In the genomic region with DNA sequence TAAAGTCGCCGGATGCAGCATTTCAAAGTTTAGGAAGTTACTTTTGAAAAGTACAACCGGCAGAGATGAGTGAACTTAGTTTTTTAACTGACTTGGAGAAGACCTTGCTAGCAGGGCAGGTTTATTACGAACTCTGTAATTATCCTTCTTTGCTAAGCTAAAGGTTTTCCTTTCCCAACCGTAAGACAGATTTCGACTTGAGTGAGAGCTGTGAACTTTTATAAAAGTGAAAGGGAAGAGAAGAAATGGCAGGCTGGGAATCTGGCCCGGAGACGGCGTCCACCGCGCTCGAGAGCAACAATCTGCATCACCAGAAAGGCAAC, we compare ENCODE assay signal across 8 cellular contexts. TPM values are rescaled to one million over a fixed set of nuclear protein-coding genes. Genes with fewer than 3 reads are reported as not detected.
DNase-seq lines count a peak whose midpoint lies in the region; ATAC-seq, FAIRE-seq and TF ChIP-seq lines count a peak whose summit lies in the region.

No MANE protein-coding gene starts in this region.

- no peak for DNase-seq in K562 (ENCODE audit: extremely low read depth in 1 of 4, low spot score in 3 of 4)
- no peak for DNase-seq in activated CD4-positive, CD25-positive, alpha-beta regulatory T cell treated with anti-CD3 and anti-CD28 coated beads, Interleukin-2, amount 50 U/mL, for 72 hours
- DNase-seq in anterior cingulate cortex (lab: John Stamatoyannopoulos, UW), result no peak
- DNase-seq in mucosa of gallbladder (ENCODE audit: low spot score), result no peak
- no peak for DNase-seq in cerebellum (ENCODE audit: low spot score)

- intact Hi-C loops in K562 (cut with micrococcal nuclease), result loop anchor here (5.0 kb wide), 3 partner anchors 69 to 214 kb away; no protein-coding TSS in a partner anchor

- 7% methylated on average over 12 of the region's 12 CpGs for WGBS in K562 (ENCODE audit: insufficient coverage, low coverage, missing lambda C conversion rate)
- 57 to 65% methylated on average over 4 to 7 of the region's 12 CpGs for WGBS in mesodermal cell (ENCODE audit: insufficient coverage in 2 of 2), 2 experiments

- H3K9me3 ChIP-seq in BLaER1 (peaks cover 11% of the 10 kb centered on the region; the same call in 1 of the 2 replicates), K562 (replicated peaks; ENCODE audit: control insufficient read depth, insufficient read depth, low read depth, low read length) (no peaks in the 10 kb centered on the region), mesodermal cell (ENCODE audit: control insufficient read depth, low read length) (no peaks in the 10 kb centered on the region)

- no peaks in the 10 kb centered on the region for H3K9me1 ChIP-seq in K562 (ENCODE audit: control insufficient read depth, insufficient read depth, low read length)

- H4K20me1 ChIP-seq in BLaER1, result peaks cover 24% of the 10 kb centered on the region
- 0 out of 2 replicates have a peak, but pooled peaks cover 7% of the 10 kb centered on the region for H4K20me1 ChIP-seq in K562 (replicated peaks; ENCODE audit: control insufficient read depth, insufficient read depth, low read length)

- in situ Hi-C loops in K562 (cut with MboI), result no loop called here

- H3K4me2 ChIP-seq in BLaER1 (peak overlapping the region; percentile 68), K562 (ENCODE audit: insufficient read depth, low read length) (peak overlapping the region; percentile 87)

- H3K27me3 ChIP-seq in BLaER1 (peaks cover 53% of the 10 kb centered on the region), K562 (ENCODE audit: control insufficient read depth in 2 of 2, insufficient read depth in 2 of 2, low read length in 2 of 2) (no peaks in the 10 kb centered on the region)

- POLR2A ChIA-PET in K562 (lab: Yijun Ruan, JAX), result interaction anchor here (0.6 to 1.1 kb wide), 7 partner anchors 10 to 201 kb away, joined by 3 to 4 read pairs (median 3); no protein-coding TSS in a partner anchor

- TSS peak; percentile 96 for BruUV-seq in K562 (replicated peaks; lab: Mats Ljungman, UMichigan)

- H3K79me2 ChIP-seq in K562 (ENCODE audit: control insufficient read depth, insufficient read depth, low read length), result peaks cover 4% of the 10 kb centered on the region; the same call in 1 of the 3 replicates

- peak overlapping the region; percentile 100 for H2AFZ ChIP-seq in K562 (ENCODE audit: low read depth, low read length)

- H3K27ac ChIP-seq in BLaER1, result no peak overlapping the region
- peak overlapping the region; percentile 86 for H3K27ac ChIP-seq in K562 (ENCODE audit: extremely low read depth, low read depth, low read length)
- H3K27ac ChIP-seq in mesodermal cell (ENCODE audit: low read depth, low read length, severe bottlenecking), result peak overlapping the region; percentile 98

- FAIRE-seq in K562 (lab: Jason Lieb, UNC), result no peak

- H3K4me1 ChIP-seq in BLaER1, result no peaks in the 10 kb centered on the region
- peaks cover 5 to 12% of the 10 kb centered on the region in 2 experiments; a peak in 3 of 5 replicates for H3K4me1 ChIP-seq in K562 (replicated peaks in 1 of 2; ENCODE audit: control insufficient read depth in 2 of 2, insufficient read depth in 2 of 2, low read length in 2 of 2)
- H3K4me1 ChIP-seq in mesodermal cell (ENCODE audit: control insufficient read depth, insufficient read depth, low read length, poor library complexity, severe bottlenecking), result peaks cover 14% of the 10 kb centered on the region

- no peak for TF ChIP-seq CTCF in K562 (IDR thresholded peaks at IDR 0.05 in 2 of 3, conservative IDR thresholded peaks at IDR 0.05 in 1 of 3; ENCODE audit: insufficient read depth in 2 of 3, low read depth in 1 of 3, low read length in 3 of 3)

- TF ChIP-seq EP300 in K562 (IDR thresholded peaks at IDR 0.05; ENCODE audit: low read length), result no peak

- H3K9ac ChIP-seq in BLaER1, result peak overlapping the region; percentile 65; the same call in 1 of the 2 replicates
- peak overlapping the region; percentile 81 to 98 for H3K9ac ChIP-seq in K562 (ENCODE audit: insufficient read depth in 1 of 2, low read depth in 2 of 2, low read length in 2 of 2)

- no peaks in the 10 kb centered on the region for H3K36me3 ChIP-seq in BLaER1
- 0 out of 3 replicates have a peak, but pooled peaks cover 6% of the 10 kb centered on the region for H3K36me3 ChIP-seq in K562 (ENCODE audit: control insufficient read depth, insufficient read depth, low read length)
- peaks cover 13% of the 10 kb centered on the region for H3K36me3 ChIP-seq in mesodermal cell (ENCODE audit: control insufficient read depth, insufficient read depth, low read length)

- peak overlapping the region; percentile 71 for H3K4me3 ChIP-seq in BLaER1
- peak overlapping the region; percentile 74 for H3K4me3 ChIP-seq in K562
- H3K4me3 ChIP-seq in mesodermal cell (ENCODE audit: extremely low read depth, insufficient read depth, low read length, poor library complexity, severe bottlenecking), result peak overlapping the region; percentile 60

- CTCF ChIA-PET in K562 (lab: Yijun Ruan, JAX; ENCODE audit: low intra/inter-chr PET ratio), result no interaction called here

- ATAC-seq in HG02870 (IDR thresholded peaks at IDR 0.05; ENCODE audit: unreplicated experiment) (peak; percentile 15), K562 (peak; percentile 58)

- TF ChIP-seq POLR2A in K562 (conservative IDR thresholded peaks at IDR 0.05), result no peak

- TF ChIP-seq RAD21 in K562 (CRISPR knock-in tag; conservative IDR thresholded peaks at IDR 0.05 in 1 of 2, IDR thresholded peaks at IDR 0.05 in 1 of 2), result no peak

TF ChIP-seq in K562, 482 proteins besides CTCF, POLR2A, EP300 and RAD21 (continues in another document):
- TF ChIP-seq C11orf30 (IDR thresholded peaks at IDR 0.05; ENCODE audit: low read depth) (no peak), MYC (IDR thresholded peaks at IDR 0.05; ENCODE audit: low read depth, low read length) (no peak), MYC (CRISPR knock-in tag; IDR thresholded peaks at IDR 0.05; ENCODE audit: borderline replicate concordance, low read depth) (peak; percentile 23; the same call in 1 of the 2 replicates), SPI1 (IDR thresholded peaks at IDR 0.05; ENCODE audit: borderline replicate concordance, low read depth, low read length) (no peak), ZNF24 (IDR thresholded peaks at IDR 0.05) (no peak), HDAC1 (IDR thresholded peaks at IDR 0.05) (no peak), CCAR2 (IDR thresholded peaks at IDR 0.05; ENCODE audit: low read depth, low read length) (no peak), HNRNPUL1 (IDR thresholded peaks at IDR 0.05; ENCODE audit: low read length) (no peak)
- TF ChIP-seq, protein P1, sequence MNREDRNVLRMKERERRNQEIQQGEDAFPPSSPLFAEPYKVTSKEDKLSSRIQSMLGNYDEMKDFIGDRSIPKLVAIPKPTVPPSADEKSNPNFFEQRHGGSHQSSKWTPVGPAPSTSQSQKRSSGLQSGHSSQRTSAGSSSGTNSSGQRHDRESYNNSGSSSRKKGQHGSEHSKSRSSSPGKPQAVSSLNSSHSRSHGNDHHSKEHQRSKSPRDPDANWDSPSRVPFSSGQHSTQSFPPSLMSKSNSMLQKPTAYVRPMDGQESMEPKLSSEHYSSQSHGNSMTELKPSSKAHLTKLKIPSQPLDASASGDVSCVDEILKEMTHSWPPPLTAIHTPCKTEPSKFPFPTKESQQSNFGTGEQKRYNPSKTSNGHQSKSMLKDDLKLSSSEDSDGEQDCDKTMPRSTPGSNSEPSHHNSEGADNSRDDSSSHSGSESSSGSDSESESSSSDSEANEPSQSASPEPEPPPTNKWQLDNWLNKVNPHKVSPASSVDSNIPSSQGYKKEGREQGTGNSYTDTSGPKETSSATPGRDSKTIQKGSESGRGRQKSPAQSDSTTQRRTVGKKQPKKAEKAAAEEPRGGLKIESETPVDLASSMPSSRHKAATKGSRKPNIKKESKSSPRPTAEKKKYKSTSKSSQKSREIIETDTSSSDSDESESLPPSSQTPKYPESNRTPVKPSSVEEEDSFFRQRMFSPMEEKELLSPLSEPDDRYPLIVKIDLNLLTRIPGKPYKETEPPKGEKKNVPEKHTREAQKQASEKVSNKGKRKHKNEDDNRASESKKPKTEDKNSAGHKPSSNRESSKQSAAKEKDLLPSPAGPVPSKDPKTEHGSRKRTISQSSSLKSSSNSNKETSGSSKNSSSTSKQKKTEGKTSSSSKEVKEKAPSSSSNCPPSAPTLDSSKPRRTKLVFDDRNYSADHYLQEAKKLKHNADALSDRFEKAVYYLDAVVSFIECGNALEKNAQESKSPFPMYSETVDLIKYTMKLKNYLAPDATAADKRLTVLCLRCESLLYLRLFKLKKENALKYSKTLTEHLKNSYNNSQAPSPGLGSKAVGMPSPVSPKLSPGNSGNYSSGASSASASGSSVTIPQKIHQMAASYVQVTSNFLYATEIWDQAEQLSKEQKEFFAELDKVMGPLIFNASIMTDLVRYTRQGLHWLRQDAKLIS (CRISPR knock-in tag; IDR thresholded peaks at IDR 0.05), result no peak

RNA-seq across cellular contexts. Expression of a gene that starts 0.7 kb away (rescaled TPM):
- total RNA-seq in K562 (2011; cell fraction: chromatin; rRNA removed; ENCODE audit: low replicate concordance), result 28.3 and 59.6 TPM in 2 replicates
- total RNA-seq in K562 (2011; cell fraction: nucleolus; rRNA removed), result 17.3 and 19.1 TPM in 2 replicates
- 40.8 and 69.8 TPM in 2 replicates for total RNA-seq in K562 (2011; cell fraction: nucleoplasm; rRNA removed)
- total RNA-seq in K562 (2014; rRNA removed) (11.8 and 14.8 TPM in 2 replicates), K562 (2014; rRNA removed; fragmentation: Illumina TruSeq; extraction: Trizol) (10.8 and 11.7 TPM in 2 replicates), K562 (2015; rRNA removed; fragmentation: Illumina TruSeq; extraction: Trizol) (14.2 and 14.8 TPM in 2 replicates), K562 (2021) (17.7 and 17.8 TPM in 2 replicates), mucosa of gallbladder (88.8 TPM), cerebellum (63.7 TPM)
- polyA plus RNA-seq in K562 (2011; rRNA removed) (7.4 and 9.2 TPM in 2 replicates), K562 (2014; fragmentation: Illumina TruSeq; extraction: Trizol) (10.3 and 12.8 TPM in 2 replicates), K562 (2014; fragmentation: Nextera tagmentation; extraction: Ambion mirVana) (1 to 10 TPM; 1.7 to 2.1 TPM), K562 (2014; rRNA removed) (6.9 and 7.3 TPM in 2 replicates)
- polyA plus RNA-seq in K562 (2011; cell fraction: cytosol; rRNA removed), result 5.2 and 5.6 TPM in 2 replicates
- polyA plus RNA-seq in K562 (2011; cell fraction: nucleus; rRNA removed), result 21.9 and 25.1 TPM in 2 replicates
- polyA plus RNA-seq in K562 (2012), result 8.6 and 9.5 TPM in 2 replicates
- polyA minus RNA-seq in K562 (2011; rRNA and poly(A)+ RNA removed), result 22.6 and 23.9 TPM in 2 replicates
- 9.4 and 10.8 TPM in 2 replicates for polyA minus RNA-seq in K562 (2011; cell fraction: cytosol; rRNA and poly(A)+ RNA removed)
- 21.5 and 27.1 TPM in 2 replicates for polyA minus RNA-seq in K562 (2011; cell fraction: nucleus; rRNA and poly(A)+ RNA removed)
- 136 TPM for polyA plus RNA-seq in mesodermal cell (2013, experiment 1 of 2)
- polyA plus RNA-seq in mesodermal cell (2013, experiment 2 of 2), result 133 TPM
